Comparison of ENCODE assay signal across 1 cellular context in genomic region chr2:222806606-222807036, GRCh38.
TF ChIP-seq lines count a peak whose summit lies in the region.

No MANE protein-coding gene starts in this region.

TF ChIP-seq in HepG2, 621 proteins besides CTCF, POLR2A, EP300 and RAD21 (continued from another document):
- TF ChIP-seq TCF7L2 (IDR thresholded peaks at IDR 0.05; ENCODE audit: low read depth, low read length) (no peak), ZNF407 (CRISPR knock-in tag; IDR thresholded peaks at IDR 0.05; ENCODE audit: not compliant biosample characterization) (no peak), DPF2 (CRISPR knock-in tag; IDR thresholded peaks at IDR 0.05; ENCODE audit: borderline replicate concordance, low read depth) (no peak), ZNF484 (CRISPR knock-in tag; IDR thresholded peaks at IDR 0.05; ENCODE audit: borderline replicate concordance, low read depth) (no peak), AHDC1 (CRISPR knock-in tag; IDR thresholded peaks at IDR 0.05; ENCODE audit: borderline replicate concordance) (0 out of 2 replicates have a peak, but pooled peaks have one; percentile 26), PRDM10 (CRISPR knock-in tag; IDR thresholded peaks at IDR 0.05; ENCODE audit: low read depth) (no peak), EHMT2 (IDR thresholded peaks at IDR 0.05; ENCODE audit: borderline replicate concordance, low read depth, low read length) (no peak), ZKSCAN5 (CRISPR knock-in tag; IDR thresholded peaks at IDR 0.05) (no peak), KLF15 (CRISPR knock-in tag; IDR thresholded peaks at IDR 0.05; ENCODE audit: borderline replicate concordance) (no peak), REPIN1 (CRISPR knock-in tag; IDR thresholded peaks at IDR 0.05; ENCODE audit: borderline replicate concordance, low read depth) (no peak), NFYB (CRISPR knock-in tag; IDR thresholded peaks at IDR 0.05) (no peak), HOXA7 (CRISPR knock-in tag; IDR thresholded peaks at IDR 0.05) (no peak), ZNF724P (CRISPR knock-in tag; IDR thresholded peaks at IDR 0.05; ENCODE audit: borderline replicate concordance) (no peak), FOXP1 (IDR thresholded peaks at IDR 0.05) (no peak), FOXP1 (CRISPR knock-in tag; IDR thresholded peaks at IDR 0.05) (no peak), ZNF24 (IDR thresholded peaks at IDR 0.05) (no peak), ZIK1 (CRISPR knock-in tag; IDR thresholded peaks at IDR 0.05; ENCODE audit: borderline replicate concordance, low read depth) (no peak)
- TF ChIP-seq, protein P1, sequence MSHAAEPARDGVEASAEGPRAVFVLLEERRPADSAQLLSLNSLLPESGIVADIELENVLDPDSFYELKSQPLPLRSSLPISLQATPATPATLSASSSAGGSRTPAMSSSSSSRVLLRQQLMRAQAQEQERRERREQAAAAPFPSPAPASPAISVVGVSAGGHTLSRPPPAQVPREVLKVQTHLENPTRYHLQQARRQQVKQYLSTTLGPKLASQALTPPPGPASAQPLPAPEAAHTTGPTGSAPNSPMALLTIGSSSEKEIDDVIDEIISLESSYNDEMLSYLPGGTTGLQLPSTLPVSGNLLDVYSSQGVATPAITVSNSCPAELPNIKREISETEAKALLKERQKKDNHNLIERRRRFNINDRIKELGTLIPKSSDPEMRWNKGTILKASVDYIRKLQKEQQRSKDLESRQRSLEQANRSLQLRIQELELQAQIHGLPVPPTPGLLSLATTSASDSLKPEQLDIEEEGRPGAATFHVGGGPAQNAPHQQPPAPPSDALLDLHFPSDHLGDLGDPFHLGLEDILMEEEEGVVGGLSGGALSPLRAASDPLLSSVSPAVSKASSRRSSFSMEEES (CRISPR knock-in tag; IDR thresholded peaks at IDR 0.05): no peak
- TF ChIP-seq, protein P2, sequence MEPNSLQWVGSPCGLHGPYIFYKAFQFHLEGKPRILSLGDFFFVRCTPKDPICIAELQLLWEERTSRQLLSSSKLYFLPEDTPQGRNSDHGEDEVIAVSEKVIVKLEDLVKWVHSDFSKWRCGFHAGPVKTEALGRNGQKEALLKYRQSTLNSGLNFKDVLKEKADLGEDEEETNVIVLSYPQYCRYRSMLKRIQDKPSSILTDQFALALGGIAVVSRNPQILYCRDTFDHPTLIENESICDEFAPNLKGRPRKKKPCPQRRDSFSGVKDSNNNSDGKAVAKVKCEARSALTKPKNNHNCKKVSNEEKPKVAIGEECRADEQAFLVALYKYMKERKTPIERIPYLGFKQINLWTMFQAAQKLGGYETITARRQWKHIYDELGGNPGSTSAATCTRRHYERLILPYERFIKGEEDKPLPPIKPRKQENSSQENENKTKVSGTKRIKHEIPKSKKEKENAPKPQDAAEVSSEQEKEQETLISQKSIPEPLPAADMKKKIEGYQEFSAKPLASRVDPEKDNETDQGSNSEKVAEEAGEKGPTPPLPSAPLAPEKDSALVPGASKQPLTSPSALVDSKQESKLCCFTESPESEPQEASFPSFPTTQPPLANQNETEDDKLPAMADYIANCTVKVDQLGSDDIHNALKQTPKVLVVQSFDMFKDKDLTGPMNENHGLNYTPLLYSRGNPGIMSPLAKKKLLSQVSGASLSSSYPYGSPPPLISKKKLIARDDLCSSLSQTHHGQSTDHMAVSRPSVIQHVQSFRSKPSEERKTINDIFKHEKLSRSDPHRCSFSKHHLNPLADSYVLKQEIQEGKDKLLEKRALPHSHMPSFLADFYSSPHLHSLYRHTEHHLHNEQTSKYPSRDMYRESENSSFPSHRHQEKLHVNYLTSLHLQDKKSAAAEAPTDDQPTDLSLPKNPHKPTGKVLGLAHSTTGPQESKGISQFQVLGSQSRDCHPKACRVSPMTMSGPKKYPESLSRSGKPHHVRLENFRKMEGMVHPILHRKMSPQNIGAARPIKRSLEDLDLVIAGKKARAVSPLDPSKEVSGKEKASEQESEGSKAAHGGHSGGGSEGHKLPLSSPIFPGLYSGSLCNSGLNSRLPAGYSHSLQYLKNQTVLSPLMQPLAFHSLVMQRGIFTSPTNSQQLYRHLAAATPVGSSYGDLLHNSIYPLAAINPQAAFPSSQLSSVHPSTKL (CRISPR knock-in tag; IDR thresholded peaks at IDR 0.05): peak; percentile 15; the same call in 1 of the 2 replicates
